17 cellular contexts compared by ENCODE assay signal in genomic region chr3:109903100-109903499, GRCh38.
"Had no signal": no experiment of that assay in that cellular context is flagged by ENCODE, and none has a peak within 500 bp of the region (broad histone marks: within the 10 kb centered on the region; RNA-seq: fewer than 3 reads in every experiment).

No MANE protein-coding gene starts in this region.

- H3K9me3 Mint-ChIP-seq: natural killer cell had no signal

- H3K27me3 Mint-ChIP-seq: activated naive CD8-positive, alpha-beta T cell treated with anti-CD3 and anti-CD28 coated beads for 36 hours had no signal

- H3K9me3 ChIP-seq: psoas muscle, transverse colon had no signal

- H3K4me3 Mint-ChIP-seq: activated naive CD8-positive, alpha-beta T cell treated with anti-CD3 and anti-CD28 coated beads for 36 hours; activated T-cell treated with anti-CD3 and anti-CD28 coated beads, Interleukin-2, amount 50 U/mL, for 72 hours; natural killer cell had no signal

- H3K27ac Mint-ChIP-seq: activated naive CD8-positive, alpha-beta T cell treated with anti-CD3 and anti-CD28 coated beads for 36 hours; activated T-cell treated with anti-CD3 and anti-CD28 coated beads, Interleukin-2, amount 50 U/mL, for 72 hours; natural killer cell had no signal

- H3K27me3 ChIP-seq: transverse colon had no signal

- H3K27ac ChIP-seq: psoas muscle had no signal

- DNase-seq: activated CD4-positive, alpha-beta T cell treated with anti-CD3 and anti-CD28 coated beads for 1 hour; activated CD4-positive, alpha-beta T cell treated with anti-CD3 and anti-CD28 coated beads, Interleukin-2, amount 50 U/mL, for 48 hours; activated CD8-positive, alpha-beta memory T cell treated with anti-CD3 and anti-CD28 coated beads, Interleukin-2, amount 50 U/mL, for 4 hours; activated gamma-delta T cell treated with Interleukin-2 at 50 U/mL for 16 hours; activated naive CD8-positive, alpha-beta T cell treated with anti-CD3 and anti-CD28 coated beads for 36 hours; activated T-cell treated with anti-CD3 and anti-CD28 coated beads, Interleukin-2, amount 50 U/mL, for 72 hours; hypothalamus; left cardiac atrium; natural killer cell; occipital lobe; psoas muscle; stimulated activated CD4-positive, alpha-beta T cell treated with anti-CD3 and anti-CD28 coated beads, Interleukin-12 subunit alpha, Interleukin-12 subunit beta, amount 100 ng/mL, for 4 hours; stimulated activated naive CD4-positive, alpha-beta T cell; substantia nigra; T-helper 2 cell; transverse colon had no signal

- H3K4me1 ChIP-seq: psoas muscle had no signal

- H3K36me3 Mint-ChIP-seq: natural killer cell had no signal

- H3K4me3 ChIP-seq: mucosa of descending colon, psoas muscle, transverse colon had no signal

- H3K36me3 ChIP-seq: transverse colon had no signal
